In the genomic region with DNA sequence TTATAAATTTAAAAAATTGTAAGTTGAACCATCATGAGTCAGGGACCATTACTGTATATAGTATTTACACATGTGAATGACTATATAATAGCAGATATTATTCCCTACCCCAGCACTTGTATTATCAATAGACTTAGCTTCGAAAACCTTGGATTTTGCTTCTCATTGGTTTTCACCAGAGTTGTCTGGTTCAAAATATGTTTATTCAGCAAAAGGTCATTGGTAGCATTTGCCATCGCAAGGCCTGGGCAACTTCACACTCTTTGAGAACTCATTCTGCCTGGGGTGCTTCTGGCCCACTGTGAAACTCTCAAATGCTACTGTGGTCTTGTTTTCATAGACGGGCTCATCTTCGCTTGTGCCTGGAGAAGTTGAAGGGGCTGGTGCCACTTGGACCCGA, we compare ENCODE assay signal across 18 cellular contexts.
"Had no signal": no experiment of that assay in that cellular context is flagged by ENCODE, and none has a peak within 500 bp of the region (broad histone marks: within the 10 kb centered on the region; RNA-seq: fewer than 3 reads in every experiment).

No MANE protein-coding gene starts in this region.

- H3K27ac ChIP-seq: gastrocnemius medialis, suprapubic skin had no signal

- H3K9me3 ChIP-seq: body of pancreas, gastrocnemius medialis, heart left ventricle, suprapubic skin had no signal

- ATAC-seq: body of pancreas had no signal

- DNase-seq: activated CD4-positive, alpha-beta T cell treated with anti-CD3 and anti-CD28 coated beads, Interleukin-2, amount 50 U/mL, for 4 hours; activated CD4-positive, CD25-positive, alpha-beta regulatory T cell treated with anti-CD3 and anti-CD28 coated beads, Interleukin-2, amount 50 U/mL, for 72 hours; activated effector memory CD4-positive, alpha-beta T cell treated with Interleukin-2 at 50 U/mL for 16 hours; activated naive CD4-positive, alpha-beta T cell treated with anti-CD3 and anti-CD28 coated beads, Interleukin-2, amount 50 U/mL, for 16 hours; central memory CD4-positive, alpha-beta T cell; effector memory CD4-positive, alpha-beta T cell; gastrocnemius medialis; left colon; naive thymus-derived CD4-positive, alpha-beta T cell; posterior cingulate gyrus had no signal

- H3K4me3 ChIP-seq: body of pancreas, coronary artery, gastrocnemius medialis, heart left ventricle, lung, skin epidermis, suprapubic skin had no signal

- H3K9me3 Mint-ChIP-seq: naive thymus-derived CD4-positive, alpha-beta T cell; stimulated activated naive CD8-positive, alpha-beta T cell treated with anti-CD3 and anti-CD28 coated beads, Interleukin-15, Interleukin-2, amounts not matched to agents 100 ng/mL and 50 ng/mL, for 24 hours; type B pancreatic cell had no signal

- H3K4me3 Mint-ChIP-seq: naive thymus-derived CD4-positive, alpha-beta T cell; stimulated activated naive CD8-positive, alpha-beta T cell treated with anti-CD3 and anti-CD28 coated beads, Interleukin-15, Interleukin-2, amounts not matched to agents 100 ng/mL and 50 ng/mL, for 24 hours; type B pancreatic cell had no signal

- H3K27me3 Mint-ChIP-seq: naive thymus-derived CD4-positive, alpha-beta T cell; stimulated activated naive CD8-positive, alpha-beta T cell treated with anti-CD3 and anti-CD28 coated beads, Interleukin-15, Interleukin-2, amounts not matched to agents 100 ng/mL and 50 ng/mL, for 24 hours; type B pancreatic cell had no signal

- H3K27me3 ChIP-seq: body of pancreas, gastrocnemius medialis, heart left ventricle, suprapubic skin had no signal
